ENCODE assay signal across 26 cellular contexts in the genomic region with DNA sequence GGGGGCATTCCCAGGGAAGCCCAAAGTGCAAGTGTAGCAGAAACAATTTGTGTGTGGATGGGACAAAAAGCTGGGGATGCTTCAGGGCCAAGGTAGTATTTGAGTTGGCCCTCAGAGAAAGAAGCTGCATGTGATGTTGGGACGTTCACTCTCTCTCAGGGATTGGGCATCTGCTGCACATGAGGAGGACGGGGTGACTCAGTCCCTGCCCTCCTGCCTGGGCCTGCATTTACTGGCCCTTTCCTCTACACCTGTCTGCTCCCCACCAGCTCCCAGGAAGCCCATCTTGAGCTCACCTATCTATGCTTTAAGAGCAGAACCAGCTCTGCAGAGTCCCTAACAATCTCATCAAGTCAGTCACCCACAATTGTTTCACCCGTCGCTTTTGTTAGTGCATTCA. TPM values are rescaled to one million over a fixed set of nuclear protein-coding genes. Genes with fewer than 3 reads are reported as not detected.
A peak's percentile ranks its signal among the peaks of the same experiment; 100 is the strongest.
DNase-seq lines count a peak whose midpoint lies in the region; ATAC-seq and TF ChIP-seq lines count a peak whose summit lies in the region.
"Had no signal": no experiment of that assay in that cellular context is flagged by ENCODE, and none has a peak within 500 bp of the region (broad histone marks: within the 10 kb centered on the region; RNA-seq: fewer than 3 reads in every experiment).

No MANE protein-coding gene starts in this region.

- intact Hi-C loops in heart right ventricle (cut with DNase I) (no loop called here), Right ventricle myocardium superior (cut with DNase I) (no loop called here)

- peaks cover 0 to 100% (median 29%) of the 10 kb centered on the region in 9 donors for H3K36me3 ChIP-seq in heart right ventricle
- no peaks in the 10 kb centered on the region for H3K36me3 ChIP-seq in thoracic aorta
- H3K36me3 ChIP-seq: brain microvascular endothelial cell, colonic mucosa, SJCRH30 had no signal

- 82 to 87% methylated on average over 4 of the region's 4 CpGs for WGBS in heart right ventricle, 2 donors

- H3K27ac ChIP-seq in heart right ventricle (peak overlapping the region in 8 of 10 donors; percentile 54 to 81 (median 66)), VCaP (peak overlapping the region; percentile 37), thoracic aorta (peak overlapping the region; percentile 25 to 36)
- H3K27ac ChIP-seq: brain microvascular endothelial cell, colonic mucosa, esophagus squamous epithelium, KMS-11, SJCRH30 had no signal

- no peaks in the 10 kb centered on the region for H3K27me3 ChIP-seq in heart right ventricle
- H3K27me3 ChIP-seq in thoracic aorta (replicated peaks; ENCODE audit: insufficient read depth), result no peaks in the 10 kb centered on the region
- H3K27me3 ChIP-seq: brain microvascular endothelial cell, colonic mucosa, SJCRH30 had no signal

- no peaks in the 10 kb centered on the region for H3K9me3 ChIP-seq in heart right ventricle
- H3K9me3 ChIP-seq in thoracic aorta, result no peaks in the 10 kb centered on the region
- H3K9me3 ChIP-seq: BLaER1 treated with 17β-estradiol and CSF1 and Interleukin-3, amounts not matched to agents 10 nM and 100 nM; colonic mucosa; esophagus squamous epithelium; SJCRH30 had no signal

- ATAC-seq in heart right ventricle (peak in 2 of 8 donors; percentile 13 to 16), Right ventricle myocardium superior (ENCODE audit: poor library complexity) (no peak), thoracic aorta (ENCODE audit: insufficient number of reproducible peaks, low FRiP score, low read depth) (no peak), GM18870 (IDR thresholded peaks at IDR 0.05; ENCODE audit: unreplicated experiment) (no peak)
- ATAC-seq: activated CD8-positive, alpha-beta memory T cell treated with anti-CD3 and anti-CD28 coated beads, Interleukin-2, amount 10 ng/mL, durations not matched to agents 7 days and 5 days; activated naive CD8-positive, alpha-beta T cell treated with anti-CD3 and anti-CD28 coated beads, Interleukin-2, amount 50 U/mL, for 24 hours; effector memory CD8-positive, alpha-beta T cell had no signal

- DNase-seq in heart right ventricle, result no peak
- DNase-seq in Right ventricle myocardium superior, result no peak
- peak; percentile 39 for DNase-seq in islet precursor cell
- DNase-seq in thoracic aorta (ENCODE audit: low spot score), result no peak
- DNase-seq in activated gamma-delta T cell (lab: John Stamatoyannopoulos, UW), result no peak
- DNase-seq in MV-4-11 (lab: John Stamatoyannopoulos, UW), result no peak
- DNase-seq: activated CD4-positive, alpha-beta T cell treated with anti-CD3 and anti-CD28 coated beads for 4 hours; activated CD8-positive, alpha-beta memory T cell treated with anti-CD3 and anti-CD28 coated beads, Interleukin-2, amount 10 ng/mL, durations not matched to agents 7 days and 5 days; activated naive CD8-positive, alpha-beta T cell treated with anti-CD3 and anti-CD28 coated beads, Interleukin-2, amount 50 U/mL, for 24 hours; brain microvascular endothelial cell; colonic mucosa; effector memory CD8-positive, alpha-beta T cell; EL; esophagus squamous epithelium; H9; NCI-H1694; NCI-H510A; NK-92 treated with Interleukin-12 subunit alpha and Interleukin-12 subunit beta, amount 100 ng/mL, for 24 hours; SJCRH30; stimulated activated CD4-positive, alpha-beta T cell treated with anti-CD3 and anti-CD28 coated beads, Interleukin-2, amount 100 ng/mL, for 48 hours; stimulated activated naive CD4-positive, alpha-beta T cell; T-helper 1 cell had no signal

- H3K4me3 ChIP-seq in heart right ventricle (no peak overlapping the region), thoracic aorta (no peak overlapping the region)
- H3K4me3 ChIP-seq: BLaER1 treated with 17β-estradiol and CSF1 and Interleukin-3, amounts not matched to agents 10 nM and 100 nM; colonic mucosa; esophagus squamous epithelium; SJCRH30 had no signal

- no peak for TF ChIP-seq CTCF in heart right ventricle (IDR thresholded peaks at IDR 0.05)
- TF ChIP-seq CTCF in VCaP (conservative IDR thresholded peaks at IDR 0.05), result no peak
- TF ChIP-seq CTCF in thoracic aorta (IDR thresholded peaks at IDR 0.05), result no peak

- H3K4me1 ChIP-seq in heart right ventricle, result peaks cover 5 to 45% (median 22%) of the 10 kb centered on the region in 9 donors
- H3K4me1 ChIP-seq in thoracic aorta (ENCODE audit: control insufficient read depth in 1 of 2, low read depth in 2 of 2), result peaks cover 6 to 35% of the 10 kb centered on the region in 2 donors
- H3K4me1 ChIP-seq: colonic mucosa, SJCRH30 had no signal

RNA-seq across cellular contexts. Expression of gene MPZL1, which starts 23.5 kb away (rescaled TPM):
- 10 to 100 TPM; 15.6 to 52.5 (median 25.2) TPM for total RNA-seq in heart right ventricle
- 10 to 100 TPM; 12.8 to 24.0 TPM for polyA plus RNA-seq in heart right ventricle
- 34.4 TPM for total RNA-seq in Right ventricle myocardium superior
- 100 to 1,000 TPM in 1 of 2 donors, 10 to 100 TPM in 1; 92.6 to 108 TPM for total RNA-seq in thoracic aorta
